Comparison of ENCODE assay signal across 1 cellular context in genomic region chr3:163614886-163615285, GRCh38.
TF ChIP-seq lines count a peak whose summit lies in the region.

No MANE protein-coding gene starts in this region.

TF ChIP-seq in HCT116, 20 proteins besides CTCF, POLR2A, EP300 and RAD21 (continued from another document):
- no peak for TF ChIP-seq ZBTB33 (IDR thresholded peaks at IDR 0.05; ENCODE audit: extremely low read depth, insufficient replicate concordance, low read length)
- no peak for TF ChIP-seq JUND (IDR thresholded peaks at IDR 0.05)
- no peak for TF ChIP-seq EGR1 (IDR thresholded peaks at IDR 0.05; ENCODE audit: low read depth)
- no peak for TF ChIP-seq EZH2phosphoT487 (IDR thresholded peaks at IDR 0.05; ENCODE audit: borderline replicate concordance)
- TF ChIP-seq ELF1 (IDR thresholded peaks at IDR 0.05; ENCODE audit: borderline replicate concordance, low read depth), result no peak
- TF ChIP-seq REST (IDR thresholded peaks at IDR 0.05; ENCODE audit: low read depth), result no peak
- no peak for TF ChIP-seq MAX (IDR thresholded peaks at IDR 0.05)
